Comparison of ENCODE assay signal across 22 cellular contexts in the genomic region with DNA sequence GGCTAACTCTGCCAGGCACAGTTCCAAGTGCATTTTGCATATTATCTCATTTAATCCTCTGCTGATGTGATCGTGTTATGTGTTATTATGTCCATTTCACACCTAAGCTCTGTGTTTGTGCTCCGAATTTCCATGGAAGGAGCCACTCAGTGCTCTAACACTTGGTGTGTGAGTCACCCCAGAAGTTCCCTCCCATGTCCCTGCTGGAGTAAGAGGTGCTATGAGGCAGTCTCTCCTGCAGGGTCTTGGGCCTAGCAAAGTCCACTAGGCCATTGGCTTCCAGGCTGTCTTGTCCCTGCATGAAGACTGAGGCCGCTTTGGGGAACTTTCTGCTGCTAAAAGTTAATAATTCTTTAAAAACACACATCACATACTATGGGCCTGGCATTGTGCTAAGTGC.
DNase-seq lines count a peak whose midpoint lies in the region; ATAC-seq and TF ChIP-seq lines count a peak whose summit lies in the region.
"Had no signal": no experiment of that assay in that cellular context is flagged by ENCODE, and none has a peak within 500 bp of the region (broad histone marks: within the 10 kb centered on the region; RNA-seq: fewer than 3 reads in every experiment).

No MANE protein-coding gene starts in this region.

- 81% methylated on average over 3 of the region's 3 CpGs for WGBS in mammary epithelial cell (ENCODE audit: low coverage, missing lambda C conversion rate)

- H3K4me2 ChIP-seq in mammary epithelial cell (ENCODE audit: insufficient read depth, low read depth, low read length), result no peak overlapping the region

- H3K9me3 Mint-ChIP-seq in MCF 10A (ENCODE audit: unreplicated experiment) (no peaks in the 10 kb centered on the region), chondrocyte (ENCODE audit: low read depth) (peaks cover 3% of the 10 kb centered on the region)
- no peaks in the 10 kb centered on the region for H3K9me3 Mint-ChIP-seq in activated T-helper 17 cell treated with anti-CD3 and anti-CD28 coated beads, Interleukin-2, amount 50 U/mL, for 72 hours
- H3K9me3 Mint-ChIP-seq in stimulated activated naive B cell treated with anti-CD40 and anti-IgM and Interleukin-4, amounts not matched to agents 10 μg/mL and 1 μg/mL and 100 μg/mL, for 72 hours, result peaks cover 0 to 2% of the 10 kb centered on the region in 2 donors
- H3K9me3 Mint-ChIP-seq: stimulated activated effector memory CD8-positive, alpha-beta T cell treated with anti-CD3 and anti-CD28 coated beads, Interleukin-12 subunit alpha, Interleukin-12 subunit beta, amount 100 ng/mL, for 72 hours; T-helper 1 cell treated with Interleukin-12 subunit alpha and Interleukin-12 subunit beta and Interleukin-4 antibody, amounts not matched to agents 30 μg/mL and 1 μg/mL, for 36 hours had no signal

- H3K4me1 Mint-ChIP-seq in MCF 10A (ENCODE audit: insufficient read depth, unreplicated experiment) (peaks cover 23% of the 10 kb centered on the region), chondrocyte (ENCODE audit: low read depth) (peaks cover 31% of the 10 kb centered on the region)
- no peaks in the 10 kb centered on the region for H3K4me1 Mint-ChIP-seq in activated T-helper 17 cell treated with anti-CD3 and anti-CD28 coated beads, Interleukin-2, amount 50 U/mL, for 72 hours
- H3K4me1 Mint-ChIP-seq in stimulated activated naive B cell treated with anti-CD40 and anti-IgM and Interleukin-4, amounts not matched to agents 10 μg/mL and 1 μg/mL and 100 μg/mL, for 72 hours, result no peaks in the 10 kb centered on the region
- H3K4me1 Mint-ChIP-seq: activated B cell treated with CpG ODN at 0.5 μM for 24 hours; stimulated activated effector memory CD8-positive, alpha-beta T cell treated with anti-CD3 and anti-CD28 coated beads, Interleukin-12 subunit alpha, Interleukin-12 subunit beta, amount 100 ng/mL, for 72 hours had no signal

- no peak overlapping the region for H3K9ac ChIP-seq in mammary epithelial cell (ENCODE audit: insufficient read depth, low read length)

- intact Hi-C loops in MCF 10A (cut with micrococcal nuclease), result no loop called here
- intact Hi-C loops in mammary epithelial cell (cut with micrococcal nuclease), result no loop called here

- H3K27ac Mint-ChIP-seq in MCF 10A (ENCODE audit: low read depth, unreplicated experiment) (no peak overlapping the region), chondrocyte (ENCODE audit: unreplicated experiment) (no peak overlapping the region)
- no peak overlapping the region for H3K27ac Mint-ChIP-seq in activated T-helper 17 cell treated with anti-CD3 and anti-CD28 coated beads, Interleukin-2, amount 50 U/mL, for 72 hours
- no peak overlapping the region for H3K27ac Mint-ChIP-seq in stimulated activated naive B cell treated with anti-CD40 and anti-IgM and Interleukin-4, amounts not matched to agents 10 μg/mL and 1 μg/mL and 100 μg/mL, for 72 hours
- H3K27ac Mint-ChIP-seq: activated B cell treated with CpG ODN at 0.5 μM for 24 hours; stimulated activated effector memory CD8-positive, alpha-beta T cell treated with anti-CD3 and anti-CD28 coated beads, Interleukin-12 subunit alpha, Interleukin-12 subunit beta, amount 100 ng/mL, for 72 hours; T-helper 1 cell treated with Interleukin-12 subunit alpha and Interleukin-12 subunit beta and Interleukin-4 antibody, amounts not matched to agents 30 μg/mL and 1 μg/mL, for 36 hours had no signal

- dilution Hi-C loops in mammary epithelial cell (cut with HindIII; ENCODE audit: low sequenced_read_pairs), result no loop called here

- H4K20me1 ChIP-seq in mammary epithelial cell (ENCODE audit: insufficient read depth, low read length), result no peaks in the 10 kb centered on the region

- no peak overlapping the region for H3K4me3 ChIP-seq in mammary epithelial cell (replicated peaks in 1 of 3; ENCODE audit: insufficient read depth in 1 of 3, low read depth in 2 of 3, low read length in 3 of 3)
- H3K4me3 ChIP-seq in effector memory CD4-positive, alpha-beta T cell (ENCODE audit: insufficient read depth, low read depth, low read length, poor library complexity, severe bottlenecking), result no peak overlapping the region
- H3K4me3 ChIP-seq: heart right ventricle, pancreas, skin epidermis, tibial nerve had no signal

- CTCF ChIA-PET in MCF 10A (lab: Yijun Ruan, JAX) (interaction anchor here (0.7 to 2.7 kb wide), 8 partner anchors 57 to 470 kb away, joined by 3 to 27 read pairs (median 4); no protein-coding TSS in a partner anchor), mammary epithelial cell (lab: Charles Lee; ENCODE audit: low non-redundant PET) (no interaction called here)

- no peaks in the 10 kb centered on the region for H3K27me3 ChIP-seq in mammary epithelial cell (ENCODE audit: insufficient read depth, low read length)
- no peaks in the 10 kb centered on the region for H3K27me3 ChIP-seq in effector memory CD4-positive, alpha-beta T cell (replicated peaks; ENCODE audit: control insufficient read depth, insufficient read depth, low read length, poor library complexity, severe bottlenecking)
- H3K27me3 ChIP-seq: pancreas, tibial nerve had no signal

- BruUV-seq in MCF 10A (replicated peaks; lab: Mats Ljungman, UMichigan) (no TSS peak), mammary epithelial cell (replicated peaks; lab: Mats Ljungman, UMichigan) (no TSS peak)

- H3K27ac ChIP-seq in mammary epithelial cell (ENCODE audit: insufficient read depth, low read depth, low read length), result no peak overlapping the region
- H3K27ac ChIP-seq in effector memory CD4-positive, alpha-beta T cell (ENCODE audit: insufficient read depth, low read length, poor library complexity, severe bottlenecking), result no peak overlapping the region
- H3K27ac ChIP-seq: heart right ventricle, pancreas, skin epidermis, tibial nerve had no signal

- DNase-seq in MCF 10A (ENCODE audit: unreplicated experiment) (peak; percentile 32), mammary epithelial cell (no peak), chondrocyte (ENCODE audit: low spot score) (no peak), islet precursor cell (peak; percentile 71)
- no peak for DNase-seq in activated CD4-positive, alpha-beta T cell treated with anti-CD3 and anti-CD28 coated beads for 1 hour
- no peak for DNase-seq in stimulated activated naive B cell treated with anti-CD40 and anti-IgM and Interleukin-4, amounts not matched to agents 10 μg/mL and 1 μg/mL and 100 μg/mL, for 72 hours
- DNase-seq in effector memory CD4-positive, alpha-beta T cell, result no peak
- DNase-seq: 8988T; activated B cell treated with CpG ODN at 0.5 μM for 24 hours; activated effector memory CD4-positive, alpha-beta T cell treated with anti-CD3 and anti-CD28 coated beads, Interleukin-2, amount 50 U/mL, for 16 hours; DND-41; heart right ventricle; left cardiac atrium; NCI-H1417 treated with DMSO at 0.1 percent for 48 hours; NK-92 treated with Interleukin-12 subunit alpha and Interleukin-12 subunit beta, amount 100 ng/mL, for 24 hours; pancreas; Right ventricle myocardium superior had no signal

- no peaks in the 10 kb centered on the region for H3K79me2 ChIP-seq in mammary epithelial cell (ENCODE audit: insufficient read depth, low read length)

- H3K9me3 ChIP-seq in mammary epithelial cell (replicated peaks; ENCODE audit: insufficient read depth, low read length), result no peaks in the 10 kb centered on the region
- H3K9me3 ChIP-seq in effector memory CD4-positive, alpha-beta T cell (ENCODE audit: control insufficient read depth, low read length), result no peaks in the 10 kb centered on the region
- H3K9me3 ChIP-seq: pancreas, tibial nerve had no signal

- peaks cover 28% of the 10 kb centered on the region for H3K4me1 ChIP-seq in mammary epithelial cell (ENCODE audit: insufficient read depth, low read length)
- no peaks in the 10 kb centered on the region for H3K4me1 ChIP-seq in effector memory CD4-positive, alpha-beta T cell (ENCODE audit: control insufficient read depth, insufficient read depth, low read length, poor library complexity, severe bottlenecking)
- H3K4me1 ChIP-seq: heart right ventricle, pancreas, tibial nerve had no signal

- in situ Hi-C loops in mammary epithelial cell (cut with MboI; ENCODE audit: low sequenced_read_pairs in 2 of 2), result loop anchor here (10.0 to 25.0 kb wide), 2 partner anchors 406 to 421 kb away; partner anchors contain the start of gene SULF2 (in 1 of the 2)

- POLR2A ChIA-PET in MCF 10A (lab: Yijun Ruan, JAX), result interaction anchor here (0.9 to 3.2 kb wide), 3 partner anchors 264 to 430 kb away, joined by 3 to 32 read pairs (median 7); no protein-coding TSS in a partner anchor

- H2AFZ ChIP-seq in mammary epithelial cell (ENCODE audit: low read depth, low read length), result no peak overlapping the region

- no peaks in the 10 kb centered on the region for H3K36me3 ChIP-seq in mammary epithelial cell (ENCODE audit: insufficient read depth, low read length)
- H3K36me3 ChIP-seq in effector memory CD4-positive, alpha-beta T cell (ENCODE audit: control insufficient read depth, insufficient read depth, low read length), result no peaks in the 10 kb centered on the region
- H3K36me3 ChIP-seq: heart right ventricle, pancreas, tibial nerve had no signal

- H3K36me3 Mint-ChIP-seq in MCF 10A (ENCODE audit: insufficient read depth, unreplicated experiment) (no peaks in the 10 kb centered on the region), chondrocyte (ENCODE audit: low read depth) (no peaks in the 10 kb centered on the region)
- no peaks in the 10 kb centered on the region for H3K36me3 Mint-ChIP-seq in activated T-helper 17 cell treated with anti-CD3 and anti-CD28 coated beads, Interleukin-2, amount 50 U/mL, for 72 hours (ENCODE audit: low read depth)
- peaks cover 0 to 3% of the 10 kb centered on the region in 2 donors for H3K36me3 Mint-ChIP-seq in stimulated activated naive B cell treated with anti-CD40 and anti-IgM and Interleukin-4, amounts not matched to agents 10 μg/mL and 1 μg/mL and 100 μg/mL, for 72 hours
- H3K36me3 Mint-ChIP-seq: stimulated activated effector memory CD8-positive, alpha-beta T cell treated with anti-CD3 and anti-CD28 coated beads, Interleukin-12 subunit alpha, Interleukin-12 subunit beta, amount 100 ng/mL, for 72 hours had no signal

- H3K4me3 Mint-ChIP-seq in MCF 10A (ENCODE audit: unreplicated experiment) (no peak overlapping the region), chondrocyte (ENCODE audit: unreplicated experiment) (no peak overlapping the region)
- no peak overlapping the region for H3K4me3 Mint-ChIP-seq in activated T-helper 17 cell treated with anti-CD3 and anti-CD28 coated beads, Interleukin-2, amount 50 U/mL, for 72 hours
- no peak overlapping the region for H3K4me3 Mint-ChIP-seq in stimulated activated naive B cell treated with anti-CD40 and anti-IgM and Interleukin-4, amounts not matched to agents 10 μg/mL and 1 μg/mL and 100 μg/mL, for 72 hours
- H3K4me3 Mint-ChIP-seq: activated B cell treated with CpG ODN at 0.5 μM for 24 hours; stimulated activated effector memory CD8-positive, alpha-beta T cell treated with anti-CD3 and anti-CD28 coated beads, Interleukin-12 subunit alpha, Interleukin-12 subunit beta, amount 100 ng/mL, for 72 hours; T-helper 1 cell treated with Interleukin-12 subunit alpha and Interleukin-12 subunit beta and Interleukin-4 antibody, amounts not matched to agents 30 μg/mL and 1 μg/mL, for 36 hours had no signal

- H3K27me3 Mint-ChIP-seq in MCF 10A (ENCODE audit: insufficient read depth, unreplicated experiment), result no peaks in the 10 kb centered on the region
- peaks cover 9% of the 10 kb centered on the region for H3K27me3 Mint-ChIP-seq in chondrocyte (ENCODE audit: low read depth)
- peaks cover 14% of the 10 kb centered on the region for H3K27me3 Mint-ChIP-seq in activated T-helper 17 cell treated with anti-CD3 and anti-CD28 coated beads, Interleukin-2, amount 50 U/mL, for 72 hours
- peaks cover 22 to 32% of the 10 kb centered on the region in 2 donors for H3K27me3 Mint-ChIP-seq in stimulated activated naive B cell treated with anti-CD40 and anti-IgM and Interleukin-4, amounts not matched to agents 10 μg/mL and 1 μg/mL and 100 μg/mL, for 72 hours
- H3K27me3 Mint-ChIP-seq: activated B cell treated with CpG ODN at 0.5 μM for 24 hours had no signal

- ATAC-seq in activated T-helper 17 cell treated with anti-CD3 and anti-CD28 coated beads, Interleukin-2, amount 50 U/mL, for 72 hours (replicated peaks), result no peak
- no peak for ATAC-seq in stimulated activated naive B cell treated with anti-CD40 and anti-IgM and Interleukin-4, amounts not matched to agents 10 μg/mL and 1 μg/mL and 100 μg/mL, for 72 hours (replicated peaks)
- ATAC-seq: heart right ventricle; left cardiac atrium; pancreas; stimulated activated effector memory CD8-positive, alpha-beta T cell treated with anti-CD3 and anti-CD28 coated beads, Interleukin-12 subunit alpha, Interleukin-12 subunit beta, amount 100 ng/mL, for 72 hours had no signal

- TF ChIP-seq CTCF in MCF 10A (IDR thresholded peaks at IDR 0.05; ENCODE audit: unreplicated experiment) (peak; percentile 8), mammary epithelial cell (conservative IDR thresholded peaks at IDR 0.05 in 1 of 2, IDR thresholded peaks at IDR 0.05 in 1 of 2; ENCODE audit: extremely low read depth in 1 of 2, insufficient read depth in 1 of 2, low read depth in 1 of 2, low read length in 2 of 2) (peak in 1 of 2 donors; percentile 19), chondrocyte (IDR thresholded peaks at IDR 0.05) (peak; percentile 12)

Comparison
In these comparisons a context has a peak if more than half of its experiments do, and no peak if none do; other contexts are left out.
1. DNase-seq: peak in MCF 10A (single experiment) and islet precursor cell (single experiment); none in mammary epithelial cell (single experiment), chondrocyte (single experiment), activated CD4-positive, alpha-beta T cell treated with anti-CD3 and anti-CD28 coated beads for 1 hour (single experiment), stimulated activated naive B cell treated with anti-CD40 and anti-IgM and Interleukin-4, amounts not matched to agents 10 μg/mL and 1 μg/mL and 100 μg/mL, for 72 hours (single experiment) and effector memory CD4-positive, alpha-beta T cell (0 of 3).